Comparison of ENCODE assay signal across 8 cellular contexts in the genomic region with DNA sequence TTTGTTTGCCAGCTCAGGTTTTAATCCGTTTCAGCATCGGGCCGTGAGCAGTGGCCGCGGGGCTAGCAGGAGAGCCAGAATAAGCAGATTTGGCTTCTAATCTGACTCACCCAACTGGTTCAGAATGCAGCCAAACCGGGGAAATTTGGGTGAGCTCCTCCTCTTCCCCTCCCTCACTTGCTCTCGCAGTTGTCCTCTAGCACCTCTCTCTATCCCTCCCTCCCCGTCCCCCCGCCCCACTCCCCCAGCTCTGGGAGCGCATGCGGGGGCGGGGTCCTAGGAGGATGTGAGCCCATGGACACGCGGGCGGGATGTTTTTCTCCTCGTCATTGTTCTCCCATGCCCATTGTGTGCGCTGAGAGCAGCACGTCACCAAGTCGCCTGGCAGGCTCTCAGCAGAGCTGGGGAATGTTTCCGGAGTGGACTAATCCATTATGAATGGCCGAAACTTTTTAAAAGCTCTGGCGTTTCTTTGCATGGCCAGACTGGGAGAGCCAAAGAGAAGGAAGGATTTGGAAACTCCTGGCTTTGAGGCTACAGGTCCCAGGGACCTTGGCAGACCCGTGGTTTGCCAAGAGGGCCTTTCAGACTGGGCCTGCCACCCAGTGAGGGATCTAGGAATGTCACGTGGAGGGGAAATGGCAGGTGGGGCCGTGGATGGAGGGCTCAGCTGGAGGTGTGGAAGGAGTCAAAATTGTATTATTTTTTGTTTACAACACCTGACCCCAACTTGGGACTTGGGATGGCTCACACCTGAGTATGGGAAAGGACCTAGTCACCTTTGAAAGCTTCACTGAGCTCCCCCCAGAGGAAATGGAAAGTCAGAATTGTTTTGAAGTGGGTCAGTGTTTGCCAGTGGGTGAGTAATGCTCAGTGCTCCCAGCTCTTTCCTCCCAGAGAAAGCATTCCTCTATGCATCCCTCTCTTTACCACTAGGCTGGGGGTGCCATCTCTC. TPM values are rescaled to one million over a fixed set of nuclear protein-coding genes. Genes with fewer than 3 reads are reported as not detected.
DNase-seq lines count a peak whose midpoint lies in the region; ATAC-seq and TF ChIP-seq lines count a peak whose summit lies in the region.

No MANE protein-coding gene starts in this region.

- H3K27me3 Mint-ChIP-seq in activated CD4-positive, alpha-beta T cell treated with anti-CD3 and anti-CD28 coated beads for 36 hours: peaks cover 37% of the 10 kb centered on the region
- peaks cover 6 to 17% (median 16%) of the 10 kb centered on the region in 3 donors for H3K27me3 Mint-ChIP-seq in immature natural killer cell (ENCODE audit: low read depth in 3 of 3)

- H2AFZ ChIP-seq in hepatocyte: peak overlapping the region; percentile 39

- TF ChIP-seq POLR2A in prostate gland (IDR thresholded peaks at IDR 0.05): peak; percentile 29

- no peaks in the 10 kb centered on the region for H3K79me2 ChIP-seq in hepatocyte

- DNase-seq in activated CD4-positive, alpha-beta T cell treated with anti-CD3 and anti-CD28 coated beads for 36 hours: peak; percentile 72
- no peak for DNase-seq in activated CD4-positive, alpha-beta T cell treated with anti-CD3 and anti-CD28 coated beads for 4 hours
- DNase-seq in NCI-H2227 treated with DMSO at 0.1 percent for 48 hours (lab: John Stamatoyannopoulos, UW): peak; percentile 65
- peak; percentile 63 for DNase-seq in astrocyte of the cerebellum (ENCODE audit: low read depth)
- DNase-seq in hepatocyte (ENCODE audit: low spot score): peak; percentile 81
- peak; percentile 74 for DNase-seq in prostate gland (ENCODE audit: low spot score)
- no peak for DNase-seq in GM13977 (ENCODE audit: low spot score)
- DNase-seq in immature natural killer cell: no peak

- TF ChIP-seq CTCF in astrocyte of the cerebellum (IDR thresholded peaks at IDR 0.05; ENCODE audit: low read depth, low read length, missing control alignments) (no peak), hepatocyte (IDR thresholded peaks at IDR 0.05; ENCODE audit: poor library complexity) (no peak), prostate gland (IDR thresholded peaks at IDR 0.05) (no peak), GM13977 (IDR thresholded peaks at IDR 0.05; ENCODE audit: extremely low read depth, insufficient read depth, missing control alignments) (no peak)

- peaks cover 12% of the 10 kb centered on the region for H3K4me1 ChIP-seq in hepatocyte (ENCODE audit: insufficient read depth)
- H3K4me1 ChIP-seq in prostate gland (replicated peaks): no peaks in the 10 kb centered on the region

- peak overlapping the region; percentile 22 for H3K4me3 Mint-ChIP-seq in activated CD4-positive, alpha-beta T cell treated with anti-CD3 and anti-CD28 coated beads for 36 hours
- no peak overlapping the region for H3K4me3 Mint-ChIP-seq in immature natural killer cell

- no peak overlapping the region for H3K27ac ChIP-seq in hepatocyte
- peak overlapping the region; percentile 64 to 68 for H3K27ac ChIP-seq in prostate gland

- no peaks in the 10 kb centered on the region for H3K9me3 Mint-ChIP-seq in activated CD4-positive, alpha-beta T cell treated with anti-CD3 and anti-CD28 coated beads for 36 hours (ENCODE audit: low read depth)
- H3K9me3 Mint-ChIP-seq in immature natural killer cell: no peaks in the 10 kb centered on the region

- ATAC-seq in activated CD4-positive, alpha-beta T cell treated with anti-CD3 and anti-CD28 coated beads for 36 hours: peak; percentile 89

- intact Hi-C loops in activated CD4-positive, alpha-beta T cell treated with anti-CD3 and anti-CD28 coated beads for 36 hours (cut with DNase I, micrococcal nuclease): no loop called here
- intact Hi-C loops in prostate gland (cut with DNase I): no loop called here

- H3K4me3 ChIP-seq in astrocyte of the cerebellum (ENCODE audit: low read depth, low read length) (peak overlapping the region; percentile 19), hepatocyte (no peak overlapping the region), prostate gland (peak overlapping the region; percentile 2 to 22)

- in situ Hi-C loops in astrocyte of the cerebellum (cut with HindIII; ENCODE audit: low sequenced_read_pairs): no loop called here
- in situ Hi-C loops in GM13977 (cut with MboI; ENCODE audit: low pct_unique_long_range_greater_than_20kb, low sequenced_read_pairs, unreplicated experiment): no loop called here

- H3K4me2 ChIP-seq in hepatocyte: peak overlapping the region; percentile 73

- WGBS in hepatocyte (ENCODE audit: low lambda C conversion rate, missing lambda C conversion rate): 2% methylated on average over 19 of the region's 25 CpGs
- WGBS in prostate gland: 3% methylated on average over 25 of the region's 25 CpGs

- no peaks in the 10 kb centered on the region for H3K36me3 ChIP-seq in hepatocyte (replicated peaks; ENCODE audit: insufficient read depth, low read depth)
- H3K36me3 ChIP-seq in prostate gland: no peaks in the 10 kb centered on the region

- POLR2A ChIA-PET in activated CD4-positive, alpha-beta T cell treated with anti-CD3 and anti-CD28 coated beads for 36 hours (lab: Charles Lee): no interaction called here

- peaks cover 5% of the 10 kb centered on the region for H3K4me1 Mint-ChIP-seq in activated CD4-positive, alpha-beta T cell treated with anti-CD3 and anti-CD28 coated beads for 36 hours
- no peaks in the 10 kb centered on the region for H3K4me1 Mint-ChIP-seq in immature natural killer cell

- no peaks in the 10 kb centered on the region for H3K9me3 ChIP-seq in hepatocyte (ENCODE audit: low read depth)
- no peaks in the 10 kb centered on the region for H3K9me3 ChIP-seq in prostate gland

- H3K27ac Mint-ChIP-seq in activated CD4-positive, alpha-beta T cell treated with anti-CD3 and anti-CD28 coated beads for 36 hours: peak overlapping the region; percentile 17
- H3K27ac Mint-ChIP-seq in immature natural killer cell: no peak overlapping the region

- H4K20me1 ChIP-seq in hepatocyte (ENCODE audit: insufficient read depth, poor library complexity, severe bottlenecking): no peaks in the 10 kb centered on the region

- H3K27me3 ChIP-seq in hepatocyte (peaks cover 3% of the 10 kb centered on the region), prostate gland (replicated peaks; ENCODE audit: insufficient read depth) (no peaks in the 10 kb centered on the region)

- H3K9me2 ChIP-seq in hepatocyte (replicated peaks; ENCODE audit: insufficient read depth): no peaks in the 10 kb centered on the region

- no peaks in the 10 kb centered on the region for H3K36me3 Mint-ChIP-seq in activated CD4-positive, alpha-beta T cell treated with anti-CD3 and anti-CD28 coated beads for 36 hours (ENCODE audit: low read depth)
- no peaks in the 10 kb centered on the region for H3K36me3 Mint-ChIP-seq in immature natural killer cell

- CTCF ChIA-PET in activated CD4-positive, alpha-beta T cell treated with anti-CD3 and anti-CD28 coated beads for 36 hours (lab: Charles Lee): interaction anchor here (0.5 to 1.8 kb wide), 9 partner anchors 8 to 391 kb away, joined by 3 to 9 read pairs (median 3); no protein-coding TSS in a partner anchor

RNA-seq across cellular contexts. Expression of a gene that starts 39.2 kb away (rescaled TPM):
- total RNA-seq in activated CD4-positive, alpha-beta T cell treated with anti-CD3 and anti-CD28 coated beads for 36 hours: 1 to 10 TPM; 4.9 to 5.9 TPM
- total RNA-seq in hepatocyte: 4.5 and 8.0 TPM in 2 replicates
- polyA plus RNA-seq in hepatocyte: 16.7 and 20.0 TPM in 2 replicates
- 10 to 100 TPM; 11.1 to 16.2 TPM for total RNA-seq in prostate gland
- under 1 TPM in 2 of 3 donors, not detected in 1; 0.61 to 0.74 TPM for polyA plus RNA-seq in immature natural killer cell

Comparison
In these comparisons a context has a peak if more than half of its experiments do, and no peak if none do; other contexts are left out.
1. DNase-seq: peak in activated CD4-positive, alpha-beta T cell treated with anti-CD3 and anti-CD28 coated beads for 36 hours (single experiment), NCI-H2227 treated with DMSO at 0.1 percent for 48 hours (single experiment), astrocyte of the cerebellum (single experiment), hepatocyte (single experiment) and prostate gland (single experiment); none in activated CD4-positive, alpha-beta T cell treated with anti-CD3 and anti-CD28 coated beads for 4 hours (0 of 2), GM13977 (single experiment) and immature natural killer cell (0 of 3).